8 cellular contexts compared by ENCODE assay signal in genomic region chr10:11242443-11243386, GRCh38.
DNase-seq lines count a peak whose midpoint lies in the region; ATAC-seq and TF ChIP-seq lines count a peak whose summit lies in the region.

No MANE protein-coding gene starts in this region.

- H2AK5ac ChIP-seq in trophoblast cell (ENCODE audit: low read length) = no peak overlapping the region

- no peaks in the 10 kb centered on the region for H3K27me3 Mint-ChIP-seq in CD8-positive, alpha-beta T cell (ENCODE audit: low read depth)
- H3K27me3 Mint-ChIP-seq in activated B cell treated with CpG ODN at 0.5 μM for 24 hours = no peaks in the 10 kb centered on the region

- H3K4me3 ChIP-seq in CD8-positive, alpha-beta T cell (ENCODE audit: low read depth, low read length) = no peak overlapping the region
- H3K4me3 ChIP-seq in left lung = no peak overlapping the region
- no peak overlapping the region for H3K4me3 ChIP-seq in trophoblast cell (ENCODE audit: low read depth, low read length)

- peaks cover 83% of the 10 kb centered on the region for H3K4me1 ChIP-seq in CD8-positive, alpha-beta T cell (ENCODE audit: insufficient read depth, low read length)
- H3K4me1 ChIP-seq in left lung = peaks cover 0 to 54% of the 10 kb centered on the region in 2 donors
- H3K4me1 ChIP-seq in trophoblast cell (ENCODE audit: control insufficient read depth in 1 of 2, insufficient read depth in 2 of 2, low read length in 2 of 2) = peaks cover 0 to 3% of the 10 kb centered on the region in 2 experiments

- H3K4ac ChIP-seq in trophoblast cell (ENCODE audit: low read depth, low read length) = no peak overlapping the region

- peaks cover 42% of the 10 kb centered on the region for H3K36me3 Mint-ChIP-seq in CD8-positive, alpha-beta T cell
- H3K36me3 Mint-ChIP-seq in activated B cell treated with CpG ODN at 0.5 μM for 24 hours (ENCODE audit: low read depth) = peaks cover 17% of the 10 kb centered on the region

- H2AFZ ChIP-seq in trophoblast cell (ENCODE audit: insufficient read depth, low read length, poor library complexity) = no peak overlapping the region

- H3K79me2 ChIP-seq in trophoblast cell (ENCODE audit: control insufficient read depth, insufficient read depth, low read length, poor library complexity) = no peaks in the 10 kb centered on the region

- POLR2A ChIA-PET in CD8-positive, alpha-beta T cell (lab: Charles Lee) = interaction anchor here (0.7 to 1.6 kb wide), 5 partner anchors 10 to 98 kb away, joined by 3 to 5 read pairs (median 3); no protein-coding TSS in a partner anchor
- POLR2A ChIA-PET in activated B cell treated with CpG ODN at 0.5 μM for 24 hours (lab: Charles Lee) = interaction anchor here (0.5 to 4.3 kb wide), 33 partner anchors 10 to 1549 kb away, joined by 3 to 98 read pairs (median 4); no protein-coding TSS in a partner anchor
- POLR2A ChIA-PET in RWPE1 (lab: Yijun Ruan, JAX; ENCODE audit: low non-redundant PET) = no interaction called here

- H3K9ac ChIP-seq in trophoblast cell (ENCODE audit: low read length) = no peak overlapping the region

- H3K27ac ChIP-seq in CD8-positive, alpha-beta T cell (ENCODE audit: low read depth, low read length) = no peak overlapping the region
- H3K27ac ChIP-seq in left lung (peak overlapping the region in 1 of 2 donors; percentile 18), RWPE1 (no peak overlapping the region), trophoblast cell (ENCODE audit: low read depth, low read length) (no peak overlapping the region)

- H3K9me3 Mint-ChIP-seq in CD8-positive, alpha-beta T cell = no peaks in the 10 kb centered on the region
- H3K9me3 Mint-ChIP-seq in activated B cell treated with CpG ODN at 0.5 μM for 24 hours = no peaks in the 10 kb centered on the region

- CTCF ChIA-PET in CD8-positive, alpha-beta T cell (lab: Charles Lee) = interaction anchor here (0.9 to 2.1 kb wide), 6 partner anchors 15 to 146 kb away, joined by 3 to 6 read pairs (median 4); no protein-coding TSS in a partner anchor
- CTCF ChIA-PET in activated B cell treated with CpG ODN at 0.5 μM for 24 hours (lab: Charles Lee) (interaction anchor here (0.7 to 3.2 kb wide), 21 partner anchors 9 to 130 kb away, joined by 3 to 28 read pairs (median 4); no protein-coding TSS in a partner anchor), RWPE1 (lab: Yijun Ruan, JAX) (no interaction called here)

- no peak overlapping the region for H2BK5ac ChIP-seq in trophoblast cell (ENCODE audit: low read depth, low read length, poor library complexity)

- H3K18ac ChIP-seq in trophoblast cell (ENCODE audit: low read length) = no peak overlapping the region

- WGBS in trophoblast cell (ENCODE audit: extremely low coverage, insufficient coverage, insufficient read length) = no CpG with 5 or more reads among the region's 25 CpGs

- no peak overlapping the region for H3K23ac ChIP-seq in trophoblast cell (ENCODE audit: low read length)

- no peak overlapping the region for H2BK120ac ChIP-seq in trophoblast cell (ENCODE audit: insufficient read depth, low read length, poor library complexity)

- peak; percentile 19 for ATAC-seq in CD8-positive, alpha-beta T cell
- ATAC-seq in GM18909 (IDR thresholded peaks at IDR 0.05; ENCODE audit: poor library complexity, unreplicated experiment) (peak; percentile 62), HG03039 (IDR thresholded peaks at IDR 0.05; ENCODE audit: unreplicated experiment) (peak; percentile 51), activated B cell treated with CpG ODN at 0.5 μM for 24 hours (ENCODE audit: low read depth) (peak; percentile 59), left lung (peak; percentile 48)

- no peak overlapping the region for H4K8ac ChIP-seq in trophoblast cell (ENCODE audit: low read depth, low read length)

- no peak overlapping the region for H4K91ac ChIP-seq in trophoblast cell (ENCODE audit: low read depth, low read length)

- no peak for DNase-seq in CD8-positive, alpha-beta T cell
- DNase-seq in activated B cell treated with CpG ODN at 0.5 μM for 24 hours (peak; percentile 54), left lung (no peak), mucosa of gallbladder (ENCODE audit: low spot score) (no peak), RWPE1 (ENCODE audit: low spot score) (no peak), trophoblast cell (no peak)

- H3K4me3 Mint-ChIP-seq in CD8-positive, alpha-beta T cell = peak overlapping the region; percentile 42
- H3K4me3 Mint-ChIP-seq in activated B cell treated with CpG ODN at 0.5 μM for 24 hours = peak overlapping the region; percentile 88

- no peak overlapping the region for H3K14ac ChIP-seq in trophoblast cell (ENCODE audit: low read length)

- H3K4me2 ChIP-seq in trophoblast cell (ENCODE audit: low read length) = no peak overlapping the region

- intact Hi-C loops in CD8-positive, alpha-beta T cell (cut with DNase I, micrococcal nuclease) = no loop called here
- intact Hi-C loops in activated B cell treated with CpG ODN at 0.5 μM for 24 hours (cut with micrococcal nuclease) (loop anchor here (1.0 to 5.0 kb wide), 6 partner anchors 15 to 225 kb away; partner anchors contain the start of gene CELF2), left lung (cut with DNase I) (no loop called here)

- no peak for TF ChIP-seq CTCF in CD8-positive, alpha-beta T cell (IDR thresholded peaks at IDR 0.05)
- TF ChIP-seq CTCF in activated B cell treated with CpG ODN at 0.5 μM for 24 hours (IDR thresholded peaks at IDR 0.05) (no peak), left lung (IDR thresholded peaks at IDR 0.05) (no peak), RWPE1 (conservative IDR thresholded peaks at IDR 0.05; ENCODE audit: low read depth) (no peak)

- no peaks in the 10 kb centered on the region for H3K9me3 ChIP-seq in CD8-positive, alpha-beta T cell (ENCODE audit: low read length)
- no peaks in the 10 kb centered on the region for H3K9me3 ChIP-seq in left lung
- no peaks in the 10 kb centered on the region for H3K9me3 ChIP-seq in trophoblast cell (ENCODE audit: insufficient read depth, low read depth, low read length)

- H3K27ac Mint-ChIP-seq in CD8-positive, alpha-beta T cell = no peak overlapping the region
- H3K27ac Mint-ChIP-seq in activated B cell treated with CpG ODN at 0.5 μM for 24 hours = no peak overlapping the region

- no peak overlapping the region for H4K12ac ChIP-seq in trophoblast cell (ENCODE audit: low read depth, low read length)

- peaks cover 8% of the 10 kb centered on the region for H3K36me3 ChIP-seq in CD8-positive, alpha-beta T cell (ENCODE audit: insufficient read depth, low read length)
- peaks cover 0 to 12% of the 10 kb centered on the region in 2 donors for H3K36me3 ChIP-seq in left lung
- no peaks in the 10 kb centered on the region for H3K36me3 ChIP-seq in trophoblast cell (ENCODE audit: control insufficient read depth in 1 of 2, insufficient read depth in 2 of 2, low read length in 2 of 2)

- no peaks in the 10 kb centered on the region for H3K27me3 ChIP-seq in CD8-positive, alpha-beta T cell (ENCODE audit: insufficient read depth, low read length)
- H3K27me3 ChIP-seq in left lung (no peaks in the 10 kb centered on the region), trophoblast cell (ENCODE audit: insufficient read depth, low read length) (no peaks in the 10 kb centered on the region)

- H2BK12ac ChIP-seq in trophoblast cell (ENCODE audit: low read length) = no peak overlapping the region

- peaks cover 68% of the 10 kb centered on the region for H3K4me1 Mint-ChIP-seq in CD8-positive, alpha-beta T cell (ENCODE audit: low read depth)
- H3K4me1 Mint-ChIP-seq in activated B cell treated with CpG ODN at 0.5 μM for 24 hours = peaks cover 8% of the 10 kb centered on the region

- no peaks in the 10 kb centered on the region for H3K79me1 ChIP-seq in trophoblast cell (ENCODE audit: low read length)
